In genomic region chr1:51299185-51299584, GRCh38 we compare ENCODE assay signal across 23 cellular contexts. TPM values are rescaled to one million over a fixed set of nuclear protein-coding genes. Genes with fewer than 3 reads are reported as not detected.
"Had no signal": no experiment of that assay in that cellular context is flagged by ENCODE, and none has a peak within 500 bp of the region (broad histone marks: within the 10 kb centered on the region; RNA-seq: fewer than 3 reads in every experiment).

No MANE protein-coding gene starts in this region.

- DNase-seq: activated CD4-positive, alpha-beta memory T cell treated with anti-CD3 and anti-CD28 coated beads, Interleukin-2, amount 10 ng/mL, durations not matched to agents 7 days and 5 days; activated CD4-positive, alpha-beta T cell treated with anti-CD3 and anti-CD28 coated beads for 36 hours; activated CD4-positive, alpha-beta T cell treated with anti-CD3 and anti-CD28 coated beads, Interleukin-2, amount 50 U/mL, for 1 hour; activated gamma-delta T cell; activated naive CD4-positive, alpha-beta T cell treated with anti-CD3 and anti-CD28 coated beads for 36 hours; activated T-cell treated with anti-CD3 and anti-CD28 coated beads for 4 hours; activated T-cell treated with anti-CD3 and anti-CD28 coated beads, Interleukin-2, amount 50 U/mL, for 48 hours; amygdala; MM.1S; NCI-H1105; NCI-H1436; NCI-H1694 treated with DMSO at 0.1 percent for 48 hours; NCI-H2029 treated with DMSO at 0.1 percent for 48 hours; NCI-H345; NCI-H510A treated with DMSO at 0.1 percent for 48 hours; PC-9; SIG-M5; T-cell; T-helper 2 cell; T1000 had no signal

- H3K27ac ChIP-seq: PC-9, SK-N-MC, VCaP had no signal

- H3K4me3 ChIP-seq: PC-9, SK-N-MC had no signal

- ATAC-seq: activated CD4-positive, alpha-beta T cell treated with anti-CD3 and anti-CD28 coated beads for 36 hours; activated T-helper 17 cell treated with anti-CD3 and anti-CD28 coated beads, Interleukin-2, amount 50 U/mL, for 72 hours; T-cell had no signal

RNA-seq across cellular contexts. Expression of gene TTC39A, which starts 31.2 kb away (rescaled TPM):
- total RNA-seq: activated CD4-positive, alpha-beta memory T cell treated with anti-CD3 and anti-CD28 coated beads, Interleukin-2, amount 10 ng/mL, durations not matched to agents 7 days and 5 days; activated naive CD4-positive, alpha-beta T cell treated with anti-CD3 and anti-CD28 coated beads for 36 hours had no signal
